Comparison of ENCODE assay signal across 1 cellular context in the genomic region with DNA sequence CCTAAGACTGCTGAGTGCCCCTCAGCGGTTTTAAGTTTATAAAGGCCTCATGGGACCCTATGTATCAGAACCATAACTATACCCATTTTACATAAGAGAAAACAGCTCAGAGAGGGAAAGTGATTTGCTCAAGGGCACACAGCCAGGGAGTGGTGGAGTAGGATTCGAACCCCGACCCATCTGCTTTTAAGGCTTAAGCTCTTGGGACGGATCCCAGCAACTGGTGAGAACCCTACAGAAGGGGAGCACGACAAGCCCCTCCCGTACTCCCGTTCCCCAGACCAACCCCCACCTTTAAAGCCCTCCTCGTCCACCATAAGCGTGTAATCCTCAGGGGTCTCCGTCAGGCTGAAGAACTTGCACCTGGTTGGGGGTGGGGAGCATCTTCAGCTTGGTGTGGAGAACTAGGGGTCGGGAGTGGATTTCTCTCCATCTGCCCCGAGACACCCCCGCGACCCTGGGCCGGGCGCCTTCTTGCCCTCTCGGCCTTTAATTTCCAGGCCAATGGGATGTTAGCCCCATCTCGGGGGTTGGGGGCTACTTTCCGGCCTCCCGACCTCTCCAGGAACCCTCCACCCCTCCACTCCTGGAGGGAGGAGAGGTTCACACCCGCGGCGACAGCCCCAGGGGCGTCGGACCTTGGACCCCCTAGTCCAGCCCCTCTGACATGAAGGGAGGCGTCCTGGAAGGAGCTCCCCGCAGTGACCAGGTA.
TF ChIP-seq lines count a peak whose summit lies in the region.

No MANE protein-coding gene starts in this region.

TF ChIP-seq in HEK293, 187 proteins besides CTCF, POLR2A, EP300 and RAD21 (continued from another document):
- TF ChIP-seq, protein P1, sequence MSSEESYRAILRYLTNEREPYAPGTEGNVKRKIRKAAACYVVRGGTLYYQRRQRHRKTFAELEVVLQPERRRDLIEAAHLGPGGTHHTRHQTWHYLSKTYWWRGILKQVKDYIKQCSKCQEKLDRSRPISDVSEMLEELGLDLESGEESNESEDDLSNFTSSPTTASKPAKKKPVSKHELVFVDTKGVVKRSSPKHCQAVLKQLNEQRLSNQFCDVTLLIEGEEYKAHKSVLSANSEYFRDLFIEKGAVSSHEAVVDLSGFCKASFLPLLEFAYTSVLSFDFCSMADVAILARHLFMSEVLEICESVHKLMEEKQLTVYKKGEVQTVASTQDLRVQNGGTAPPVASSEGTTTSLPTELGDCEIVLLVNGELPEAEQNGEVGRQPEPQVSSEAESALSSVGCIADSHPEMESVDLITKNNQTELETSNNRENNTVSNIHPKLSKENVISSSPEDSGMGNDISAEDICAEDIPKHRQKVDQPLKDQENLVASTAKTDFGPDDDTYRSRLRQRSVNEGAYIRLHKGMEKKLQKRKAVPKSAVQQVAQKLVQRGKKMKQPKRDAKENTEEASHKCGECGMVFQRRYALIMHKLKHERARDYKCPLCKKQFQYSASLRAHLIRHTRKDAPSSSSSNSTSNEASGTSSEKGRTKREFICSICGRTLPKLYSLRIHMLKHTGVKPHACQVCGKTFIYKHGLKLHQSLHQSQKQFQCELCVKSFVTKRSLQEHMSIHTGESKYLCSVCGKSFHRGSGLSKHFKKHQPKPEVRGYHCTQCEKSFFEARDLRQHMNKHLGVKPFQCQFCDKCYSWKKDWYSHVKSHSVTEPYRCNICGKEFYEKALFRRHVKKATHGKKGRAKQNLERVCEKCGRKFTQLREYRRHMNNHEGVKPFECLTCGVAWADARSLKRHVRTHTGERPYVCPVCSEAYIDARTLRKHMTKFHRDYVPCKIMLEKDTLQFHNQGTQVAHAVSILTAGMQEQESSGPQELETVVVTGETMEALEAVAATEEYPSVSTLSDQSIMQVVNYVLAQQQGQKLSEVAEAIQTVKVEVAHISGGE (tag by site-specific recombination; conservative IDR thresholded peaks at IDR 0.05; ENCODE audit: low read depth) = no peak
- TF ChIP-seq ZNF354C (tag by site-specific recombination; IDR thresholded peaks at IDR 0.05; ENCODE audit: borderline replicate concordance, low read depth) = no peak
